In genomic region chr22:33180371-33180770, GRCh38 we compare ENCODE assay signal across 19 cellular contexts.
"Had no signal": no experiment of that assay in that cellular context is flagged by ENCODE, and none has a peak within 500 bp of the region (broad histone marks: within the 10 kb centered on the region; RNA-seq: fewer than 3 reads in every experiment).

No MANE protein-coding gene starts in this region.

- H3K27ac ChIP-seq: gastroesophageal sphincter, heart right ventricle, left ventricle myocardium inferior, thyroid gland, VCaP had no signal

- H3K4me3 ChIP-seq: gastroesophageal sphincter, heart right ventricle, left ventricle myocardium inferior, thyroid gland had no signal

- H3K27me3 Mint-ChIP-seq: central memory CD8-positive, alpha-beta T cell had no signal

- H3K27ac Mint-ChIP-seq: activated naive CD8-positive, alpha-beta T cell had no signal

- H3K9me3 Mint-ChIP-seq: central memory CD8-positive, alpha-beta T cell had no signal

- H3K36me3 ChIP-seq: gastroesophageal sphincter, heart right ventricle, left ventricle myocardium inferior, thyroid gland had no signal

- H3K4me1 Mint-ChIP-seq: central memory CD8-positive, alpha-beta T cell; neural crest cell had no signal

- H3K9me3 ChIP-seq: thyroid gland had no signal

- ATAC-seq: gastroesophageal sphincter, heart right ventricle had no signal

- H3K4me1 ChIP-seq: gastroesophageal sphincter, heart right ventricle, thyroid gland had no signal

- H3K4me3 Mint-ChIP-seq: activated naive CD8-positive, alpha-beta T cell; central memory CD8-positive, alpha-beta T cell; neural crest cell had no signal

- DNase-seq: activated CD4-positive, alpha-beta T cell treated with anti-CD3 and anti-CD28 coated beads for 1 hour; activated CD4-positive, alpha-beta T cell treated with anti-CD3 and anti-CD28 coated beads, Interleukin-2, amount 50 U/mL, for 48 hours; cortex of kidney; erythroblast; heart right ventricle; kidney glomerular epithelial cell; left ventricle myocardium inferior; mammary epithelial cell; midbrain; retina; stimulated activated CD8-positive, alpha-beta memory T cell treated with anti-CD3 and anti-CD28 coated beads, Interleukin-4, amount 100 ng/mL, for 48 hours; stimulated activated naive CD4-positive, alpha-beta T cell; T-helper 2 cell; thyroid gland had no signal

- H3K27me3 ChIP-seq: gastroesophageal sphincter, heart right ventricle, thyroid gland had no signal

- H3K36me3 Mint-ChIP-seq: activated naive CD8-positive, alpha-beta T cell had no signal
